Comparison of ENCODE assay signal across 8 cellular contexts in genomic region chr10:92387289-92387940, GRCh38.
DNase-seq lines count a peak whose midpoint lies in the region; ATAC-seq and TF ChIP-seq lines count a peak whose summit lies in the region.

No MANE protein-coding gene starts in this region.

- H3K27me3 ChIP-seq in neural cell (ENCODE audit: insufficient read depth, low read depth, low read length): no peaks in the 10 kb centered on the region
- no peaks in the 10 kb centered on the region for H3K27me3 ChIP-seq in effector memory CD4-positive, alpha-beta T cell (replicated peaks; ENCODE audit: control insufficient read depth, insufficient read depth, low read length, poor library complexity, severe bottlenecking)

- no peak overlapping the region for H3K9ac ChIP-seq in neural cell (ENCODE audit: low read length)

- no peak for TF ChIP-seq EP300 in neural cell (conservative IDR thresholded peaks at IDR 0.05; ENCODE audit: poor library complexity, severe bottlenecking)

- no peak overlapping the region for H3K4me3 ChIP-seq in NB4 (ENCODE audit: low read depth, low read length)
- no peak overlapping the region for H3K4me3 ChIP-seq in neural cell (ENCODE audit: low read length)
- no peak overlapping the region for H3K4me3 ChIP-seq in effector memory CD4-positive, alpha-beta T cell (ENCODE audit: insufficient read depth, low read depth, low read length, poor library complexity, severe bottlenecking)

- H3K4me2 ChIP-seq in neural cell (ENCODE audit: low read length): no peak overlapping the region

- TF ChIP-seq RAD21 in neural cell (conservative IDR thresholded peaks at IDR 0.05): no peak

- no peak for TF ChIP-seq CTCF in GM13977 (IDR thresholded peaks at IDR 0.05; ENCODE audit: extremely low read depth, insufficient read depth, missing control alignments)
- no peak for TF ChIP-seq CTCF in NB4 (IDR thresholded peaks at IDR 0.05; ENCODE audit: low read depth, low read length)
- TF ChIP-seq CTCF in neural cell (IDR thresholded peaks at IDR 0.05; ENCODE audit: poor library complexity, severe bottlenecking): no peak

- H3K9me3 ChIP-seq in neural cell (ENCODE audit: low read length): no peaks in the 10 kb centered on the region
- H3K9me3 ChIP-seq in effector memory CD4-positive, alpha-beta T cell (ENCODE audit: control insufficient read depth, low read length): no peaks in the 10 kb centered on the region

- DNase-seq in GM13977 (ENCODE audit: low spot score) (peak; percentile 52), NB4 (ENCODE audit: low read depth) (peak; percentile 83), cerebellar cortex (ENCODE audit: low spot score) (peak; percentile 50), NCI-H128 (lab: John Stamatoyannopoulos, UW; ENCODE audit: unreplicated experiment) (no peak), NCI-H146 treated with DMSO at 0.1 percent for 48 hours (lab: John Stamatoyannopoulos, UW; ENCODE audit: unreplicated experiment) (no peak)
- no peak for DNase-seq in effector memory CD4-positive, alpha-beta T cell

- H3K4me1 ChIP-seq in effector memory CD4-positive, alpha-beta T cell (ENCODE audit: control insufficient read depth, insufficient read depth, low read length, poor library complexity, severe bottlenecking): no peaks in the 10 kb centered on the region

- no peaks in the 10 kb centered on the region for H3K9me2 ChIP-seq in neural cell (ENCODE audit: insufficient read depth, low read length)

- in situ Hi-C loops in GM13977 (cut with MboI; ENCODE audit: low pct_unique_long_range_greater_than_20kb, low sequenced_read_pairs, unreplicated experiment): no loop called here

- H3K79me2 ChIP-seq in neural cell (replicated peaks; ENCODE audit: insufficient read depth, low read length): no peaks in the 10 kb centered on the region

- H2AFZ ChIP-seq in neural cell (ENCODE audit: low read depth, low read length): no peak overlapping the region

- H4K20me1 ChIP-seq in neural cell (ENCODE audit: insufficient read depth): no peaks in the 10 kb centered on the region

- ATAC-seq in GM18907 (IDR thresholded peaks at IDR 0.05; ENCODE audit: unreplicated experiment): no peak

- no peak overlapping the region for H3K27ac ChIP-seq in neural cell (ENCODE audit: low read length)
- no peak overlapping the region for H3K27ac ChIP-seq in effector memory CD4-positive, alpha-beta T cell (ENCODE audit: insufficient read depth, low read length, poor library complexity, severe bottlenecking)

- H3K36me3 ChIP-seq in neural cell (ENCODE audit: insufficient read depth, low read length): no peaks in the 10 kb centered on the region
- no peaks in the 10 kb centered on the region for H3K36me3 ChIP-seq in effector memory CD4-positive, alpha-beta T cell (ENCODE audit: control insufficient read depth, insufficient read depth, low read length)

- no peaks in the 10 kb centered on the region for H3F3A ChIP-seq in neural cell (ENCODE audit: insufficient read depth, low read length, poor library complexity, severe bottlenecking)

- no peak for TF ChIP-seq POLR2A in NB4 (IDR thresholded peaks at IDR 0.05; ENCODE audit: extremely low read depth, insufficient read length)

TF ChIP-seq in neural cell, 6 proteins besides CTCF, POLR2A, EP300 and RAD21:
- TF ChIP-seq MXI1 (conservative IDR thresholded peaks at IDR 0.05; ENCODE audit: poor library complexity, severe bottlenecking): no peak
- TF ChIP-seq POLR2AphosphoS5 (IDR thresholded peaks at IDR 0.05): no peak
- TF ChIP-seq REST (IDR thresholded peaks at IDR 0.05; ENCODE audit: borderline replicate concordance): peak; percentile 42
- TF ChIP-seq TAF1 (IDR thresholded peaks at IDR 0.05; ENCODE audit: low read depth): no peak

Comparison
In these comparisons a context has a peak if more than half of its experiments do, and no peak if none do; other contexts are left out.
1. DNase-seq: peak in GM13977 (single experiment), NB4 (single experiment) and cerebellar cortex (single experiment); none in NCI-H128 (single experiment), effector memory CD4-positive, alpha-beta T cell (0 of 3) and NCI-H146 treated with DMSO at 0.1 percent for 48 hours (single experiment).